14 cellular contexts compared by ENCODE assay signal in the genomic region with DNA sequence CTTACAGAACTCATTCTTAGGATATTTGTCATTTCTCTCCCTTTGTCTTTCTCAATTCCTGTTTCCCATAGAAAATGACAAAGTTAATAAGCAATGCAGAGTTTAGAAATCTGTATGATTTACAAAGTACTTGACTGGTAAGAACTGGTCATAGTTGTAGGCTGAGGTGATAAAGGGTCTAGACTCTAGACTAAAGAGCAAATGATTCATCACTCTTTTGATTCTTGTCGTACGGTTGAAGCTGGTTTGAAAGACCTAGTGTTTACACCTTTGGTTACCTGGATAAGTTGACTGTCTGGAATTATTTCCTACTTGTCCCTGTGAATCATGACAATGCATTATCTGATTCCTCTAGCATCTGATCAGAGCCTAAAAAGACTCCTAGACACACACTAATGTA. TPM values are rescaled to one million over a fixed set of nuclear protein-coding genes. Genes with fewer than 3 reads are reported as not detected.
DNase-seq lines count a peak whose midpoint lies in the region; ATAC-seq, FAIRE-seq and TF ChIP-seq lines count a peak whose summit lies in the region.
"Had no signal": no experiment of that assay in that cellular context is flagged by ENCODE, and none has a peak within 500 bp of the region (broad histone marks: within the 10 kb centered on the region; RNA-seq: fewer than 3 reads in every experiment).

No MANE protein-coding gene starts in this region.

- intact Hi-C loops in PC-3 (cut with micrococcal nuclease) = no loop called here

- H3K4me2 ChIP-seq in A549 (peak overlapping the region; percentile 18; the same call in 2 of the 3 replicates), PC-3 (ENCODE audit: low read length) (no peak overlapping the region)

- no peak overlapping the region for H2AFZ ChIP-seq in PC-3 (ENCODE audit: low read length)

- H3F3A ChIP-seq in PC-3 (ENCODE audit: low read length, unreplicated experiment) = no peaks in the 10 kb centered on the region

- H4K20me1 ChIP-seq in PC-3 (ENCODE audit: low read length) = no peaks in the 10 kb centered on the region

- H3K9me3 ChIP-seq in A549 = peaks cover 12% of the 10 kb centered on the region; the same call in 1 of the 3 replicates
- H3K9me3 ChIP-seq in PC-3 (ENCODE audit: low read length) = no peaks in the 10 kb centered on the region
- H3K9me3 ChIP-seq: psoas muscle, SJCRH30 had no signal

- POLR2A ChIA-PET in A549 (lab: Yijun Ruan, JAX) = interaction anchor here (1.2 kb wide), 2 partner anchors 59 to 217 kb away, joined by 4 to 6 read pairs; a partner anchor contains a TSS
- POLR2A ChIA-PET in PC-3 (lab: Charles Lee; ENCODE audit: unreplicated experiment) = interaction anchor here (0.5 kb wide), 1 partner anchor 150 kb away, joined by 3 read pairs; no protein-coding TSS in a partner anchor

- FAIRE-seq in A549 (lab: Jason Lieb, UNC) = no peak
- FAIRE-seq in HTR-8/SVneo (lab: Jason Lieb, UNC) = no peak
- FAIRE-seq: urothelium cell line had no signal

- WGBS in A549 (ENCODE audit: missing lambda C conversion rate) = 11% methylated on average over 2 of the region's 2 CpGs

- H3K4me3 ChIP-seq in A549 (no peak overlapping the region), PC-3 (ENCODE audit: low read length) (no peak overlapping the region), fibroblast of the aortic adventitia (ENCODE audit: low read depth, low read length) (no peak overlapping the region), H7 (ENCODE audit: insufficient read depth, low read depth, low read length) (no peak overlapping the region)
- H3K4me3 ChIP-seq: psoas muscle, SJCRH30 had no signal

- no peak overlapping the region for H3K9ac ChIP-seq in PC-3 (ENCODE audit: low read length)

- H3K79me2 ChIP-seq in PC-3 (ENCODE audit: low read length) = no peaks in the 10 kb centered on the region

- H3K4me1 ChIP-seq in A549 (peaks cover 26% of the 10 kb centered on the region), PC-3 (ENCODE audit: insufficient read depth, low read length) (peaks cover 11% of the 10 kb centered on the region)
- H3K4me1 ChIP-seq: psoas muscle, SJCRH30 had no signal

- ATAC-seq in A549 (peak; percentile 91 to 93), PC-3 (no peak)
- ATAC-seq: psoas muscle had no signal

- TF ChIP-seq CTCF in A549 (IDR thresholded peaks at IDR 0.05) (no peak), PC-3 (conservative IDR thresholded peaks at IDR 0.05; ENCODE audit: low read depth, low read length) (no peak), fibroblast of the aortic adventitia (IDR thresholded peaks at IDR 0.05; ENCODE audit: insufficient read depth, low read length) (no peak)

- peak overlapping the region; percentile 79 to 81; a peak in 5 of 6 replicates for H3K27ac ChIP-seq in A549
- no peak overlapping the region for H3K27ac ChIP-seq in PC-3 (ENCODE audit: low read length)
- H3K27ac ChIP-seq: psoas muscle, SJCRH30 had no signal

- H3K9me2 ChIP-seq in PC-3 (replicated peaks; ENCODE audit: low read length) = no peaks in the 10 kb centered on the region

- no TSS peak for BruUV-seq in PC-3 (replicated peaks; lab: Mats Ljungman, UMichigan)

- CTCF ChIA-PET in A549 (lab: Yijun Ruan, JAX) = no interaction called here
- CTCF ChIA-PET in PC-3 (lab: Charles Lee) = no interaction called here

- no peak; a peak in 2 of 5 replicates for TF ChIP-seq RAD21 in A549 (conservative IDR thresholded peaks at IDR 0.05 in 1 of 2, IDR thresholded peaks at IDR 0.05 in 1 of 2)

- peak; percentile 64 to 76; a peak in 4 of 5 replicates for TF ChIP-seq EP300 in A549 (IDR thresholded peaks at IDR 0.05)

- TF ChIP-seq POLR2A in A549 (IDR thresholded peaks at IDR 0.05; ENCODE audit: low read length) = no peak

- no peaks in the 10 kb centered on the region for H3K27me3 ChIP-seq in PC-3 (ENCODE audit: low read length)
- no peaks in the 10 kb centered on the region for H3K27me3 ChIP-seq in H7 (ENCODE audit: control insufficient read depth, insufficient read depth, low read length)
- H3K27me3 ChIP-seq: SJCRH30 had no signal

- H3K36me3 ChIP-seq in PC-3 (ENCODE audit: low read depth, low read length) (no peaks in the 10 kb centered on the region), H7 (replicated peaks; ENCODE audit: control insufficient read depth, insufficient read depth, low read length) (no peaks in the 10 kb centered on the region)
- H3K36me3 ChIP-seq: SJCRH30 had no signal

- DNase-seq in A549 (ENCODE audit: low read depth in 1 of 2, low spot score in 1 of 2) (peak; percentile 5 to 82), ELR (ENCODE audit: low read depth) (peak; percentile 52), PC-3 (peak; percentile 66), fibroblast of the aortic adventitia (ENCODE audit: low read depth) (peak; percentile 54), H7 (no peak), 8988T (no peak), NK-92 (lab: John Stamatoyannopoulos, UW; ENCODE audit: unreplicated experiment) (no peak), HTR-8/SVneo (ENCODE audit: insufficient read length, low spot score) (no peak)
- DNase-seq: DND-41, H9, psoas muscle, SJCRH30 had no signal

TF ChIP-seq in A549, 52 proteins besides CTCF, POLR2A, EP300 and RAD21 (continues in another document):
- TF ChIP-seq KDM1A (IDR thresholded peaks at IDR 0.05; ENCODE audit: low read depth) (no peak), NPAS2 (CRISPR knock-in tag; IDR thresholded peaks at IDR 0.05; ENCODE audit: borderline replicate concordance) (no peak), RNF2 (IDR thresholded peaks at IDR 0.05; ENCODE audit: borderline replicate concordance, low read depth) (no peak), CHD2 (IDR thresholded peaks at IDR 0.05; ENCODE audit: low read length, partially characterized antibody) (no peak), NR3C1 (IDR thresholded peaks at IDR 0.05) (no peak), ZC3H11A (IDR thresholded peaks at IDR 0.05) (no peak), HOXA7 (CRISPR knock-in tag; IDR thresholded peaks at IDR 0.05) (no peak), ZNF302 (CRISPR knock-in tag; IDR thresholded peaks at IDR 0.05) (no peak), TFCP2L1 (CRISPR knock-in tag; IDR thresholded peaks at IDR 0.05) (no peak), RCOR1 (IDR thresholded peaks at IDR 0.05; ENCODE audit: low read depth, low read length) (no peak)
- TF ChIP-seq, protein P1, sequence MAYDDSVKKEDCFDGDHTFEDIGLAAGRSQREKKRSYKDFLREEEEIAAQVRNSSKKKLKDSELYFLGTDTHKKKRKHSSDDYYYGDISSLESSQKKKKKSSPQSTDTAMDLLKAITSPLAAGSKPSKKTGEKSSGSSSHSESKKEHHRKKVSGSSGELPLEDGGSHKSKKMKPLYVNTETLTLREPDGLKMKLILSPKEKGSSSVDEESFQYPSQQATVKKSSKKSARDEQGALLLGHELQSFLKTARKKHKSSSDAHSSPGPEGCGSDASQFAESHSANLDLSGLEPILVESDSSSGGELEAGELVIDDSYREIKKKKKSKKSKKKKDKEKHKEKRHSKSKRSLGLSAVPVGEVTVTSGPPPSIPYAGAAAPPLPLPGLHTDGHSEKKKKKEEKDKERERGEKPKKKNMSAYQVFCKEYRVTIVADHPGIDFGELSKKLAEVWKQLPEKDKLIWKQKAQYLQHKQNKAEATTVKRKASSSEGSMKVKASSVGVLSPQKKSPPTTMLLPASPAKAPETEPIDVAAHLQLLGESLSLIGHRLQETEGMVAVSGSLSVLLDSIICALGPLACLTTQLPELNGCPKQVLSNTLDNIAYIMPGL (CRISPR knock-in tag; IDR thresholded peaks at IDR 0.05; ENCODE audit: borderline replicate concordance) = no peak
- TF ChIP-seq, protein P2, sequence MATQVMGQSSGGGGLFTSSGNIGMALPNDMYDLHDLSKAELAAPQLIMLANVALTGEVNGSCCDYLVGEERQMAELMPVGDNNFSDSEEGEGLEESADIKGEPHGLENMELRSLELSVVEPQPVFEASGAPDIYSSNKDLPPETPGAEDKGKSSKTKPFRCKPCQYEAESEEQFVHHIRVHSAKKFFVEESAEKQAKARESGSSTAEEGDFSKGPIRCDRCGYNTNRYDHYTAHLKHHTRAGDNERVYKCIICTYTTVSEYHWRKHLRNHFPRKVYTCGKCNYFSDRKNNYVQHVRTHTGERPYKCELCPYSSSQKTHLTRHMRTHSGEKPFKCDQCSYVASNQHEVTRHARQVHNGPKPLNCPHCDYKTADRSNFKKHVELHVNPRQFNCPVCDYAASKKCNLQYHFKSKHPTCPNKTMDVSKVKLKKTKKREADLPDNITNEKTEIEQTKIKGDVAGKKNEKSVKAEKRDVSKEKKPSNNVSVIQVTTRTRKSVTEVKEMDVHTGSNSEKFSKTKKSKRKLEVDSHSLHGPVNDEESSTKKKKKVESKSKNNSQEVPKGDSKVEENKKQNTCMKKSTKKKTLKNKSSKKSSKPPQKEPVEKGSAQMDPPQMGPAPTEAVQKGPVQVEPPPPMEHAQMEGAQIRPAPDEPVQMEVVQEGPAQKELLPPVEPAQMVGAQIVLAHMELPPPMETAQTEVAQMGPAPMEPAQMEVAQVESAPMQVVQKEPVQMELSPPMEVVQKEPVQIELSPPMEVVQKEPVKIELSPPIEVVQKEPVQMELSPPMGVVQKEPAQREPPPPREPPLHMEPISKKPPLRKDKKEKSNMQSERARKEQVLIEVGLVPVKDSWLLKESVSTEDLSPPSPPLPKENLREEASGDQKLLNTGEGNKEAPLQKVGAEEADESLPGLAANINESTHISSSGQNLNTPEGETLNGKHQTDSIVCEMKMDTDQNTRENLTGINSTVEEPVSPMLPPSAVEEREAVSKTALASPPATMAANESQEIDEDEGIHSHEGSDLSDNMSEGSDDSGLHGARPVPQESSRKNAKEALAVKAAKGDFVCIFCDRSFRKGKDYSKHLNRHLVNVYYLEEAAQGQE (IDR thresholded peaks at IDR 0.05) = no peak
- TF ChIP-seq, protein P3, sequence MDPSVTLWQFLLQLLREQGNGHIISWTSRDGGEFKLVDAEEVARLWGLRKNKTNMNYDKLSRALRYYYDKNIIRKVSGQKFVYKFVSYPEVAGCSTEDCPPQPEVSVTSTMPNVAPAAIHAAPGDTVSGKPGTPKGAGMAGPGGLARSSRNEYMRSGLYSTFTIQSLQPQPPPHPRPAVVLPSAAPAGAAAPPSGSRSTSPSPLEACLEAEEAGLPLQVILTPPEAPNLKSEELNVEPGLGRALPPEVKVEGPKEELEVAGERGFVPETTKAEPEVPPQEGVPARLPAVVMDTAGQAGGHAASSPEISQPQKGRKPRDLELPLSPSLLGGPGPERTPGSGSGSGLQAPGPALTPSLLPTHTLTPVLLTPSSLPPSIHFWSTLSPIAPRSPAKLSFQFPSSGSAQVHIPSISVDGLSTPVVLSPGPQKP (IDR thresholded peaks at IDR 0.05; ENCODE audit: low read depth, low read length) = no peak

RNA-seq across cellular contexts. Expression of a gene that starts 58.9 kb away (rescaled TPM):
- polyA plus RNA-seq in A549 (2011; rRNA removed) (5.4 and 7.6 TPM in 2 replicates), A549 (2017; fragmentation: RNase III; extraction: RNeasy Plus Mini Kit Qiagen cat#74134 plus additional on column Dnase treatment) (0.97 to 2.1 TPM (median 1.5 TPM) in 3 replicates)
- polyA plus RNA-seq in A549 (2012; cell fraction: cytosol; rRNA removed) = 1.9 and 2.3 TPM in 2 replicates
- polyA plus RNA-seq in A549 (2012; cell fraction: nucleus; rRNA removed) = 3.9 and 4.4 TPM in 2 replicates
- 19.3 and 21.4 TPM in 2 replicates for polyA minus RNA-seq in A549 (2011; rRNA and poly(A)+ RNA removed)
- total RNA-seq in PC-3 (2014; rRNA removed) (0.23 and 0.29 TPM in 2 replicates), fibroblast of the aortic adventitia (ENCODE audit: low replicate concordance) (0.18 TPM in 1 of 2 replicates, not detected in the other)
- total RNA-seq in H7 (2014; rRNA removed; shearing (Covaris generic)) = not detected in 2 replicates
- total RNA-seq: H9 had no signal
- polyA plus RNA-seq: BJ had no signal

Comparison
In these comparisons a context has a peak if more than half of its experiments do, and no peak if none do; other contexts are left out.
1. DNase-seq: peak in A549 (2 of 2), ELR (single experiment), PC-3 (single experiment) and fibroblast of the aortic adventitia (single experiment); none in H7 (single experiment), 8988T (single experiment), NK-92 (single experiment) and HTR-8/SVneo (single experiment).